ENCODE assay signal across 17 cellular contexts in genomic region chr22:39951603-39952293, GRCh38. TPM values are rescaled to one million over a fixed set of nuclear protein-coding genes. Genes with fewer than 3 reads are reported as not detected.
DNase-seq lines count a peak whose midpoint lies in the region; ATAC-seq and TF ChIP-seq lines count a peak whose summit lies in the region.
"Not testable (repeated sequence)": the region's sequence is repeated elsewhere in the genome, so short reads cannot be mapped to it uniquely, and the experiment has no call there.
"Had no signal": no experiment of that assay in that cellular context is flagged by ENCODE, and none has a peak within 500 bp of the region (broad histone marks: within the 10 kb centered on the region; RNA-seq: fewer than 3 reads in every experiment).

No MANE protein-coding gene starts in this region.

- peak overlapping the region; percentile 87 for H3K27ac Mint-ChIP-seq in activated CD4-positive, alpha-beta T cell treated with anti-CD3 and anti-CD28 coated beads for 36 hours
- peak overlapping the region; percentile 97 for H3K27ac Mint-ChIP-seq in activated naive CD8-positive, alpha-beta T cell
- H3K27ac Mint-ChIP-seq in endothelial cell (ENCODE audit: unreplicated experiment): not testable (repeated sequence)
- H3K27ac Mint-ChIP-seq in stimulated activated effector memory CD8-positive, alpha-beta T cell treated with anti-CD3 and anti-CD28 coated beads, Interleukin-12 subunit alpha, Interleukin-12 subunit beta, amount 100 ng/mL, for 72 hours: peak overlapping the region; percentile 57

- intact Hi-C loops in activated CD4-positive, alpha-beta T cell treated with anti-CD3 and anti-CD28 coated beads for 36 hours (cut with DNase I, micrococcal nuclease): loop anchor here in 1 of 2 experiments (1.0 to 5.0 kb wide), 2 partner anchors 10 to 41 kb away; partner anchors contain the start of gene FAM83F

- TF ChIP-seq CTCF in GM12865 (IDR thresholded peaks at IDR 0.05; ENCODE audit: insufficient read depth, low read depth, low read length, missing control alignments); endothelial cell (IDR thresholded peaks at IDR 0.05; ENCODE audit: unreplicated experiment): not testable (repeated sequence)

- H3K27me3 Mint-ChIP-seq in activated CD4-positive, alpha-beta T cell treated with anti-CD3 and anti-CD28 coated beads for 36 hours; activated T-cell treated with anti-CD3 and anti-CD28 coated beads, Interleukin-2, amount 50 U/mL, for 4 hours (ENCODE audit: low read depth); activated naive CD8-positive, alpha-beta T cell; endothelial cell (ENCODE audit: unreplicated experiment): not testable (repeated sequence)

- POLR2A ChIA-PET in activated CD4-positive, alpha-beta T cell treated with anti-CD3 and anti-CD28 coated beads for 36 hours (lab: Charles Lee): interaction anchor here (0.6 to 1.5 kb wide), 5 partner anchors 13 to 428 kb away, joined by 3 to 6 read pairs (median 4); no protein-coding TSS in a partner anchor

- ATAC-seq in activated CD4-positive, alpha-beta T cell treated with anti-CD3 and anti-CD28 coated beads for 36 hours: peak; percentile 71
- ATAC-seq in activated T-cell treated with anti-CD3 and anti-CD28 coated beads, Interleukin-2, amount 50 U/mL, for 4 hours: peak; percentile 66 to 67
- peak; percentile 64 for ATAC-seq in stimulated activated effector memory CD8-positive, alpha-beta T cell treated with anti-CD3 and anti-CD28 coated beads, Interleukin-12 subunit alpha, Interleukin-12 subunit beta, amount 100 ng/mL, for 72 hours

- CTCF ChIA-PET in activated CD4-positive, alpha-beta T cell treated with anti-CD3 and anti-CD28 coated beads for 36 hours (lab: Charles Lee): interaction anchor here (1.0 to 3.8 kb wide), 7 partner anchors 8 to 417 kb away, joined by 3 to 29 read pairs (median 5); no protein-coding TSS in a partner anchor

- H3K4me1 Mint-ChIP-seq in activated CD4-positive, alpha-beta T cell treated with anti-CD3 and anti-CD28 coated beads for 36 hours: peaks cover 92% of the 10 kb centered on the region
- peaks cover 92% of the 10 kb centered on the region for H3K4me1 Mint-ChIP-seq in activated T-cell treated with anti-CD3 and anti-CD28 coated beads, Interleukin-2, amount 50 U/mL, for 4 hours (ENCODE audit: low read depth)
- peaks cover 95% of the 10 kb centered on the region for H3K4me1 Mint-ChIP-seq in activated naive CD8-positive, alpha-beta T cell (ENCODE audit: low read depth)
- peaks cover 66% of the 10 kb centered on the region for H3K4me1 Mint-ChIP-seq in endothelial cell (ENCODE audit: unreplicated experiment)
- peaks cover 90% of the 10 kb centered on the region for H3K4me1 Mint-ChIP-seq in stimulated activated effector memory CD8-positive, alpha-beta T cell treated with anti-CD3 and anti-CD28 coated beads, Interleukin-12 subunit alpha, Interleukin-12 subunit beta, amount 100 ng/mL, for 72 hours

- H3K36me3 Mint-ChIP-seq in activated CD4-positive, alpha-beta T cell treated with anti-CD3 and anti-CD28 coated beads for 36 hours (ENCODE audit: low read depth): peaks cover 42% of the 10 kb centered on the region
- H3K36me3 Mint-ChIP-seq in activated T-cell treated with anti-CD3 and anti-CD28 coated beads, Interleukin-2, amount 50 U/mL, for 4 hours (ENCODE audit: insufficient read depth): peaks cover 43% of the 10 kb centered on the region
- peaks cover 33% of the 10 kb centered on the region for H3K36me3 Mint-ChIP-seq in activated naive CD8-positive, alpha-beta T cell
- not testable (repeated sequence) for H3K36me3 Mint-ChIP-seq in endothelial cell (ENCODE audit: low read depth, unreplicated experiment)
- peaks cover 77% of the 10 kb centered on the region for H3K36me3 Mint-ChIP-seq in stimulated activated effector memory CD8-positive, alpha-beta T cell treated with anti-CD3 and anti-CD28 coated beads, Interleukin-12 subunit alpha, Interleukin-12 subunit beta, amount 100 ng/mL, for 72 hours

- DNase-seq in GM12865 (ENCODE audit: low read depth): peak; percentile 53
- peak; percentile 18 for DNase-seq in NAMALWA (ENCODE audit: low spot score)
- DNase-seq in activated CD4-positive, alpha-beta T cell treated with anti-CD3 and anti-CD28 coated beads for 36 hours: peak; percentile 51
- DNase-seq in activated T-cell treated with anti-CD3 and anti-CD28 coated beads, Interleukin-2, amount 50 U/mL, for 4 hours; endothelial cell (ENCODE audit: low spot score); stimulated activated effector memory CD8-positive, alpha-beta T cell treated with anti-CD3 and anti-CD28 coated beads, Interleukin-12 subunit alpha, Interleukin-12 subunit beta, amount 100 ng/mL, for 72 hours (ENCODE audit: low spot score in 2 of 2): not testable (repeated sequence)

- H3K4me3 ChIP-seq in GM12865 (ENCODE audit: low read depth, low read length): not testable (repeated sequence)

- peak overlapping the region; percentile 32 for H3K4me3 Mint-ChIP-seq in activated CD4-positive, alpha-beta T cell treated with anti-CD3 and anti-CD28 coated beads for 36 hours
- H3K4me3 Mint-ChIP-seq in activated T-cell treated with anti-CD3 and anti-CD28 coated beads, Interleukin-2, amount 50 U/mL, for 4 hours: peak overlapping the region; percentile 30
- H3K4me3 Mint-ChIP-seq in activated naive CD8-positive, alpha-beta T cell: peak overlapping the region; percentile 70
- H3K4me3 Mint-ChIP-seq in endothelial cell (ENCODE audit: unreplicated experiment): peak overlapping the region; percentile 1
- H3K4me3 Mint-ChIP-seq in stimulated activated effector memory CD8-positive, alpha-beta T cell treated with anti-CD3 and anti-CD28 coated beads, Interleukin-12 subunit alpha, Interleukin-12 subunit beta, amount 100 ng/mL, for 72 hours: peak overlapping the region; percentile 40

- H3K9me3 Mint-ChIP-seq in activated CD4-positive, alpha-beta T cell treated with anti-CD3 and anti-CD28 coated beads for 36 hours (ENCODE audit: low read depth); activated T-cell treated with anti-CD3 and anti-CD28 coated beads, Interleukin-2, amount 50 U/mL, for 4 hours; activated naive CD8-positive, alpha-beta T cell (ENCODE audit: low read depth); endothelial cell (ENCODE audit: unreplicated experiment); stimulated activated effector memory CD8-positive, alpha-beta T cell treated with anti-CD3 and anti-CD28 coated beads, Interleukin-12 subunit alpha, Interleukin-12 subunit beta, amount 100 ng/mL, for 72 hours: not testable (repeated sequence)

RNA-seq across cellular contexts. Expression of gene TMA7B, which starts 8.4 kb away (rescaled TPM):
- 1 to 10 TPM in 1 of 2 experiments, under 1 TPM in 1; 0.96 to 1.1 TPM for total RNA-seq in activated CD4-positive, alpha-beta T cell treated with anti-CD3 and anti-CD28 coated beads for 36 hours
- total RNA-seq in activated T-cell treated with anti-CD3 and anti-CD28 coated beads, Interleukin-2, amount 50 U/mL, for 4 hours: under 1 TPM; 0.61 to 0.92 (median 0.76) TPM
- total RNA-seq in endothelial cell (ENCODE audit: unreplicated experiment): 1.0 TPM
- total RNA-seq: cerebellum, dermis microvascular lymphatic vessel endothelial cell, endothelial cell of umbilical vein, frontal cortex, heart right ventricle, left ventricle myocardium superior, right atrium auricular region, Right ventricle myocardium inferior, smooth muscle cell had no signal

RNA-seq across cellular contexts. Expression of gene FAM83F, which starts 43.0 kb away (rescaled TPM):
- total RNA-seq in activated CD4-positive, alpha-beta T cell treated with anti-CD3 and anti-CD28 coated beads for 36 hours: under 1 TPM; 0.49 to 0.91 TPM
- 1 to 10 TPM; 1.4 to 2.1 (median 2.0) TPM for total RNA-seq in activated T-cell treated with anti-CD3 and anti-CD28 coated beads, Interleukin-2, amount 50 U/mL, for 4 hours
- total RNA-seq in endothelial cell (ENCODE audit: unreplicated experiment): 3.5 TPM
- total RNA-seq: dermis microvascular lymphatic vessel endothelial cell, endothelial cell of umbilical vein had no signal

RNA-seq across cellular contexts. Expression of gene GRAP2, which starts 50.9 kb away (rescaled TPM):
- 10 to 100 TPM; 40.6 to 45.5 TPM for total RNA-seq in activated CD4-positive, alpha-beta T cell treated with anti-CD3 and anti-CD28 coated beads for 36 hours
- total RNA-seq in activated T-cell treated with anti-CD3 and anti-CD28 coated beads, Interleukin-2, amount 50 U/mL, for 4 hours: 10 to 100 TPM; 19.5 to 40.4 (median 26.4) TPM
- total RNA-seq in endothelial cell (ENCODE audit: unreplicated experiment): 20.5 TPM
- total RNA-seq: dermis microvascular lymphatic vessel endothelial cell, endothelial cell of umbilical vein, smooth muscle cell had no signal

RNA-seq across cellular contexts. Expression of gene ENTHD1, which starts 58.2 kb away (rescaled TPM):
- total RNA-seq in activated CD4-positive, alpha-beta T cell treated with anti-CD3 and anti-CD28 coated beads for 36 hours: under 1 TPM; 0.59 to 0.70 TPM
- under 1 TPM; 0.38 to 0.53 (median 0.41) TPM for total RNA-seq in activated T-cell treated with anti-CD3 and anti-CD28 coated beads, Interleukin-2, amount 50 U/mL, for 4 hours
- total RNA-seq in endothelial cell (ENCODE audit: unreplicated experiment): not detected
- total RNA-seq: cerebellum, dermis microvascular lymphatic vessel endothelial cell, endothelial cell of umbilical vein, kidney, left ventricle myocardium superior, right atrium auricular region, Right ventricle myocardium inferior, smooth muscle cell had no signal

Comparison
In these comparisons a context has a peak if more than half of its experiments do, and no peak if none do; other contexts are left out.
1. H3K4me3 Mint-ChIP-seq: peak in every context shown above with its lines; median percentile 70 in activated naive CD8-positive, alpha-beta T cell; 40 in stimulated activated effector memory CD8-positive, alpha-beta T cell treated with anti-CD3 and anti-CD28 coated beads, Interleukin-12 subunit alpha, Interleukin-12 subunit beta, amount 100 ng/mL, for 72 hours; 32 in activated CD4-positive, alpha-beta T cell treated with anti-CD3 and anti-CD28 coated beads for 36 hours; 30 in activated T-cell treated with anti-CD3 and anti-CD28 coated beads, Interleukin-2, amount 50 U/mL, for 4 hours; 1 in endothelial cell.